23 cellular contexts compared by ENCODE assay signal in the genomic region with DNA sequence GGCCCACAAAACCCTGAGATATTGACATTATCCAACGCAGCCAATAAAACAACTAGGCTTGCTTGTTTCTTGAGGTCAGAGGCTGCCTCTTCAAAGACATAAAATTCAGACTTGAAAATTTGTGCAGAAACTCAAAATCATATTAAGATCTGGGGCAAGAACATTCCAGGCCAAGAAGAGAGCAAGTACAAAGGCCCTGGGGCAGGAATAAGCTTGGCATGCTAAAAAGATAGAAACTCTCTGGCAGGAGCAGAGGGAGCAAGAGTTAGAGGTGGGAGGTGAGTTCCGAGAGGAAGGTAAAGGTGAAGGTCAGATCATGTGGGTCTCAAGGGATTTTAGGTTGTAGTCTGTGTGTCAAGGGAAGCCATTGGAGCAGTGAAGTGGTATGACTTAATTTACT. TPM values are rescaled to one million over a fixed set of nuclear protein-coding genes. Genes with fewer than 3 reads are reported as not detected.
DNase-seq lines count a peak whose midpoint lies in the region; ATAC-seq lines count a peak whose summit lies in the region.
"Had no signal": no experiment of that assay in that cellular context is flagged by ENCODE, and none has a peak within 500 bp of the region (broad histone marks: within the 10 kb centered on the region; RNA-seq: fewer than 3 reads in every experiment).

No MANE protein-coding gene starts in this region.

- H3K36me3 Mint-ChIP-seq in T-helper 17 cell (ENCODE audit: low read depth): peaks cover 8% of the 10 kb centered on the region
- H3K36me3 Mint-ChIP-seq: CD8-positive, alpha-beta T cell had no signal

- no peaks in the 10 kb centered on the region for H3K4me1 ChIP-seq in effector memory CD4-positive, alpha-beta T cell (ENCODE audit: control insufficient read depth, insufficient read depth, low read length, poor library complexity, severe bottlenecking)
- H3K4me1 ChIP-seq: A549, Caco-2 had no signal

- H3K27ac Mint-ChIP-seq in T-helper 17 cell: peak overlapping the region; percentile 46
- H3K27ac Mint-ChIP-seq: B cell; CD4-positive, alpha-beta T cell; CD8-positive, alpha-beta T cell had no signal

- H3K36me3 ChIP-seq in effector memory CD4-positive, alpha-beta T cell (ENCODE audit: control insufficient read depth, insufficient read depth, low read length): no peaks in the 10 kb centered on the region
- H3K36me3 ChIP-seq: BLaER1 treated with 17β-estradiol and CSF1 and Interleukin-3, amounts not matched to agents 10 nM and 100 nM had no signal

- H3K9me3 ChIP-seq in T-helper 17 cell (ENCODE audit: control insufficient read depth, low read length, poor library complexity, severe bottlenecking): no peaks in the 10 kb centered on the region
- H3K9me3 ChIP-seq in effector memory CD4-positive, alpha-beta T cell (ENCODE audit: control insufficient read depth, low read length): no peaks in the 10 kb centered on the region
- H3K9me3 ChIP-seq: Caco-2 had no signal

- peaks cover 3% of the 10 kb centered on the region for H3K4me1 Mint-ChIP-seq in T-helper 17 cell
- H3K4me1 Mint-ChIP-seq: B cell had no signal

- H3K27ac ChIP-seq in effector memory CD4-positive, alpha-beta T cell (ENCODE audit: insufficient read depth, low read length, poor library complexity, severe bottlenecking): no peak overlapping the region
- H3K27ac ChIP-seq: A549; BLaER1 treated with 17β-estradiol and CSF1 and Interleukin-3, amounts not matched to agents 10 nM and 100 nM; C4-2B had no signal

- DNase-seq in T-helper 17 cell (no peak), left lobe of liver (ENCODE audit: low spot score) (peak; percentile 1), hippocampal formation (lab: John Stamatoyannopoulos, UW) (no peak)
- DNase-seq in effector memory CD4-positive, alpha-beta T cell: no peak
- DNase-seq: 8988T; AML-193; Caco-2; Calu3; CD4-positive, alpha-beta T cell; CD8-positive, alpha-beta T cell; DMS 273 treated with DMSO at 0.1 percent for 48 hours; DMS153; DMS53; DMS79; DND-41; EL; GDM1 had no signal

- no peak overlapping the region for H3K4me3 Mint-ChIP-seq in T-helper 17 cell
- H3K4me3 Mint-ChIP-seq: B cell; CD4-positive, alpha-beta T cell; CD8-positive, alpha-beta T cell had no signal

- H3K27me3 Mint-ChIP-seq in T-helper 17 cell: peaks cover 59% of the 10 kb centered on the region

- no peak overlapping the region for H3K4me3 ChIP-seq in effector memory CD4-positive, alpha-beta T cell (ENCODE audit: insufficient read depth, low read depth, low read length, poor library complexity, severe bottlenecking)
- H3K4me3 ChIP-seq: A549; BLaER1 treated with 17β-estradiol and CSF1 and Interleukin-3, amounts not matched to agents 10 nM and 100 nM; GM12878 had no signal

- ATAC-seq in T-helper 17 cell (no peak), left lobe of liver (no peak), esophagus mucosa (no peak)
- ATAC-seq: A549; CD8-positive, alpha-beta T cell; GM12878 had no signal

- H3K27me3 ChIP-seq in effector memory CD4-positive, alpha-beta T cell (replicated peaks; ENCODE audit: control insufficient read depth, insufficient read depth, low read length, poor library complexity, severe bottlenecking): no peaks in the 10 kb centered on the region
- H3K27me3 ChIP-seq: BLaER1 treated with 17β-estradiol and CSF1 and Interleukin-3, amounts not matched to agents 10 nM and 100 nM had no signal

RNA-seq across cellular contexts. Expression of a gene that starts 8.8 kb away (rescaled TPM):
- total RNA-seq in T-helper 17 cell (under 1 TPM; 0.02 to 0.16 TPM), left lobe of liver (0.48 TPM), esophagus mucosa (55.4 TPM)
- total RNA-seq: CD8-positive, alpha-beta T cell had no signal

Comparison
In these comparisons a context has a peak if more than half of its experiments do, and no peak if none do; other contexts are left out.
1. RNA of a gene that starts 8.8 kb away (total RNA-seq): 55.4 TPM in esophagus mucosa (single experiment); 0.48 TPM in left lobe of liver (single experiment) and 0.02 to 0.16 TPM in T-helper 17 cell; every median in the first group is over 10 times any median in the second.